Comparison of ENCODE assay signal across 8 cellular contexts in genomic region chr22:30453731-30454510, GRCh38. TPM values are rescaled to one million over a fixed set of nuclear protein-coding genes. Genes with fewer than 3 reads are reported as not detected.
DNase-seq lines count a peak whose midpoint lies in the region; ATAC-seq and TF ChIP-seq lines count a peak whose summit lies in the region.
"Had no signal": no experiment of that assay in that cellular context is flagged by ENCODE, and none has a peak within 500 bp of the region (broad histone marks: within the 10 kb centered on the region; RNA-seq: fewer than 3 reads in every experiment).

No MANE protein-coding gene starts in this region.

- CTCF ChIA-PET in Calu3 (lab: Charles Lee) = no interaction called here

- H3K4me1 Mint-ChIP-seq in Calu3 (ENCODE audit: low read depth, unreplicated experiment) = no peaks in the 10 kb centered on the region

- no peak overlapping the region for H3K4me3 Mint-ChIP-seq in Calu3 (ENCODE audit: low read depth, unreplicated experiment)

- DNase-seq in Calu3 = peak; percentile 23
- peak; percentile 14 for DNase-seq in GF-D8 (lab: John Stamatoyannopoulos, UW)
- peak; percentile 50 for DNase-seq in RPMI8226
- DNase-seq in fibroblast of pulmonary artery (ENCODE audit: low read depth) = peak; percentile 35
- no peak for DNase-seq in glomerular visceral epithelial cell (ENCODE audit: extremely low spot score)

- H3K36me3 Mint-ChIP-seq in Calu3 (ENCODE audit: insufficient read depth, unreplicated experiment) = no peaks in the 10 kb centered on the region

- TF ChIP-seq CTCF in Calu3 (IDR thresholded peaks at IDR 0.05; ENCODE audit: unreplicated experiment) = no peak
- no peak for TF ChIP-seq CTCF in fibroblast of pulmonary artery (IDR thresholded peaks at IDR 0.05; ENCODE audit: low read length, missing control alignments)

- H3K4me3 ChIP-seq in fibroblast of pulmonary artery (replicated peaks; ENCODE audit: low read depth, low read length) = no peak overlapping the region

- no peaks in the 10 kb centered on the region for H3K9me3 Mint-ChIP-seq in Calu3 (ENCODE audit: low read depth, unreplicated experiment)

- no TSS peak for BruUV-seq in Calu3 (replicated peaks; lab: Mats Ljungman, UMichigan)

- no peak overlapping the region for H3K27ac Mint-ChIP-seq in Calu3 (ENCODE audit: unreplicated experiment)

- ATAC-seq in HG02970 (IDR thresholded peaks at IDR 0.05; ENCODE audit: low FRiP score, unreplicated experiment) (no peak), HG02798 (IDR thresholded peaks at IDR 0.05; ENCODE audit: poor library complexity, unreplicated experiment) (no peak)

- H3K27me3 Mint-ChIP-seq in Calu3 (ENCODE audit: unreplicated experiment) = peaks cover 68% of the 10 kb centered on the region

- intact Hi-C loops in Calu3 (cut with micrococcal nuclease; ENCODE audit: unreplicated experiment) = no loop called here

RNA-seq across cellular contexts. Expression of gene SEC14L3, which starts 17.9 kb away (rescaled TPM):
- total RNA-seq in Calu3 (2022) = not detected in 2 replicates
- total RNA-seq: kidney epithelial cell had no signal

RNA-seq across cellular contexts. Expression of gene MTFP1, which starts 28.4 kb away (rescaled TPM):
- total RNA-seq in Calu3 (2022) = 30.5 and 33.6 TPM in 2 replicates

RNA-seq across cellular contexts. Expression of gene SEC14L4, which starts 51.6 kb away (rescaled TPM):
- 0.35 and 0.98 TPM in 2 replicates for total RNA-seq in Calu3 (2022)

RNA-seq across cellular contexts. Expression of gene SEC14L2, which starts 57.1 kb away (rescaled TPM):
- 32.1 and 39.1 TPM in 2 replicates for total RNA-seq in Calu3 (2022)
